2 cellular contexts compared by ENCODE assay signal in the genomic region with DNA sequence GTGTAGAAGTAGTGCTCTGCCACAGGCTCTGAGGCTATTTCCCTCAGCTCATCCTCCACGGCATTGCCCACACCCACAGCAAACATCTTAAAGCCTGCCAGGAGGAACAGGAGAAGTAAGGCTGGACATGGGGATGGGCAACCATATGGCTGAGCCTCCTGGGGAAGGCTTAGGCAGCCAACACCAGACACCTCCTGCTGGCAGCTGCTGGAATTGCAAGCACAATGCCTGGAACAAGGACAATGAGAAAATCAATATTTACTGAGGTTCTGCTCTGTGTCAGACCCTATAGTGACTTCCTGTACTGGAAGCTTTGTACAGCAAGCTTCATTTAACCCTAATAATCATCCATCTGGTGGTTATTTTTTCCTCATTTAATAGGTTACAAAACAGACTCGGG.
TF ChIP-seq lines count a peak whose summit lies in the region.

No MANE protein-coding gene starts in this region.

TF ChIP-seq in SK-N-SH, 30 proteins besides CTCF, POLR2A, EP300 and RAD21 (continued from another document):
- TF ChIP-seq GATA2 (CRISPR knock-in tag; IDR thresholded peaks at IDR 0.05) (no peak), JUND (IDR thresholded peaks at IDR 0.05) (no peak), ELF1 (IDR thresholded peaks at IDR 0.05) (no peak), FOXM1 (IDR thresholded peaks at IDR 0.05; ENCODE audit: low read depth) (no peak)
- TF ChIP-seq, protein P1, sequence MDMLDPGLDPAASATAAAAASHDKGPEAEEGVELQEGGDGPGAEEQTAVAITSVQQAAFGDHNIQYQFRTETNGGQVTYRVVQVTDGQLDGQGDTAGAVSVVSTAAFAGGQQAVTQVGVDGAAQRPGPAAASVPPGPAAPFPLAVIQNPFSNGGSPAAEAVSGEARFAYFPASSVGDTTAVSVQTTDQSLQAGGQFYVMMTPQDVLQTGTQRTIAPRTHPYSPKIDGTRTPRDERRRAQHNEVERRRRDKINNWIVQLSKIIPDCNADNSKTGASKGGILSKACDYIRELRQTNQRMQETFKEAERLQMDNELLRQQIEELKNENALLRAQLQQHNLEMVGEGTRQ (IDR thresholded peaks at IDR 0.05; ENCODE audit: borderline replicate concordance, low read depth, low read length) = no peak
- TF ChIP-seq, protein P2, sequence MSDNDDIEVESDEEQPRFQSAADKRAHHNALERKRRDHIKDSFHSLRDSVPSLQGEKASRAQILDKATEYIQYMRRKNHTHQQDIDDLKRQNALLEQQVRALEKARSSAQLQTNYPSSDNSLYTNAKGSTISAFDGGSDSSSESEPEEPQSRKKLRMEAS (IDR thresholded peaks at IDR 0.05; ENCODE audit: low read depth) = no peak

TF ChIP-seq in SK-N-SH treated with all-trans-retinoic acid at 6 μM for 48 hours, 23 proteins besides CTCF, POLR2A, EP300 and RAD21 (continued from another document):
- TF ChIP-seq, protein P3, sequence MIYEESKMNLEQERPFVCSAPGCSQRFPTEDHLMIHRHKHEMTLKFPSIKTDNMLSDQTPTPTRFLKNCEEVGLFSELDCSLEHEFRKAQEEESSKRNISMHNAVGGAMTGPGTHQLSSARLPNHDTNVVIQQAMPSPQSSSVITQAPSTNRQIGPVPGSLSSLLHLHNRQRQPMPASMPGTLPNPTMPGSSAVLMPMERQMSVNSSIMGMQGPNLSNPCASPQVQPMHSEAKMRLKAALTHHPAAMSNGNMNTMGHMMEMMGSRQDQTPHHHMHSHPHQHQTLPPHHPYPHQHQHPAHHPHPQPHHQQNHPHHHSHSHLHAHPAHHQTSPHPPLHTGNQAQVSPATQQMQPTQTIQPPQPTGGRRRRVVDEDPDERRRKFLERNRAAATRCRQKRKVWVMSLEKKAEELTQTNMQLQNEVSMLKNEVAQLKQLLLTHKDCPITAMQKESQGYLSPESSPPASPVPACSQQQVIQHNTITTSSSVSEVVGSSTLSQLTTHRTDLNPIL (CRISPR knock-in tag; IDR thresholded peaks at IDR 0.05; ENCODE audit: low read depth) = no peak
- TF ChIP-seq BACH2 (CRISPR knock-in tag; IDR thresholded peaks at IDR 0.05; ENCODE audit: borderline replicate concordance) = no peak
- TF ChIP-seq, protein P4, sequence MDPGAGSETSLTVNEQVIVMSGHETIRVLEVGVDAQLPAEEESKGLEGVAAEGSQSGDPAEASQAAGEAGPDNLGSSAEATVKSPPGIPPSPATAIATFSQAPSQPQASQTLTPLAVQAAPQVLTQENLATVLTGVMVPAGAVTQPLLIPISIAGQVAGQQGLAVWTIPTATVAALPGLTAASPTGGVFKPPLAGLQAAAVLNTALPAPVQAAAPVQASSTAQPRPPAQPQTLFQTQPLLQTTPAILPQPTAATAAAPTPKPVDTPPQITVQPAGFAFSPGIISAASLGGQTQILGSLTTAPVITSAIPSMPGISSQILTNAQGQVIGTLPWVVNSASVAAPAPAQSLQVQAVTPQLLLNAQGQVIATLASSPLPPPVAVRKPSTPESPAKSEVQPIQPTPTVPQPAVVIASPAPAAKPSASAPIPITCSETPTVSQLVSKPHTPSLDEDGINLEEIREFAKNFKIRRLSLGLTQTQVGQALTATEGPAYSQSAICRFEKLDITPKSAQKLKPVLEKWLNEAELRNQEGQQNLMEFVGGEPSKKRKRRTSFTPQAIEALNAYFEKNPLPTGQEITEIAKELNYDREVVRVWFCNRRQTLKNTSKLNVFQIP (CRISPR knock-in tag; IDR thresholded peaks at IDR 0.05; ENCODE audit: borderline replicate concordance, low read depth) = no peak
- TF ChIP-seq OSR1 (CRISPR knock-in tag; IDR thresholded peaks at IDR 0.05) = no peak
- TF ChIP-seq RARB (CRISPR knock-in tag; IDR thresholded peaks at IDR 0.05) = no peak
